ENCODE assay signal across 8 cellular contexts in genomic region chr11:74592441-74593362, GRCh38. TPM values are rescaled to one million over a fixed set of nuclear protein-coding genes. Genes with fewer than 3 reads are reported as not detected.
DNase-seq lines count a peak whose midpoint lies in the region; ATAC-seq and TF ChIP-seq lines count a peak whose summit lies in the region.

POLD3 (plus strand) TSS chr11:74592582; CDS start chr11:74592659, 77 bp downstream.

- H3K4me1 ChIP-seq in parathyroid adenoma (no peaks in the 10 kb centered on the region), tibial artery (peaks cover 0 to 19% (median 4%) of the 10 kb centered on the region in 4 donors)

- H3K27ac ChIP-seq in parathyroid adenoma (peak within 1 kb of the TSS; percentile 71), tibial artery (peak within 1 kb of the TSS; percentile 85 to 90)

- H3K9ac ChIP-seq in parathyroid adenoma: peak within 1 kb of the TSS; percentile 53

- intact Hi-C loops in Right ventricle myocardium superior (cut with DNase I) (no loop called here), tibial artery (cut with DNase I; ENCODE audit: low total_unique reads) (no loop called here)

- peak within 1 kb of the TSS; percentile 76 for H3K4me2 ChIP-seq in parathyroid adenoma (ENCODE audit: low read length)

- no peaks in the 10 kb centered on the region for H3K79me2 ChIP-seq in parathyroid adenoma

- H3K27me3 ChIP-seq in parathyroid adenoma (ENCODE audit: control insufficient read depth, insufficient read depth, low read length) (no peaks in the 10 kb centered on the region), tibial artery (no peaks in the 10 kb centered on the region)

- peaks cover 31% of the 10 kb centered on the region for H3K36me3 Mint-ChIP-seq in activated naive CD8-positive, alpha-beta T cell treated with anti-CD3 and anti-CD28 coated beads, Interleukin-2, amount 50 U/mL, for 24 hours (ENCODE audit: low read depth)

- no peaks in the 10 kb centered on the region for H3K27me3 Mint-ChIP-seq in activated naive CD8-positive, alpha-beta T cell treated with anti-CD3 and anti-CD28 coated beads, Interleukin-2, amount 50 U/mL, for 24 hours

- DNase-seq in NCI-H1436 (lab: John Stamatoyannopoulos, UW) (peak; percentile 93), T follicular helper cell (ENCODE audit: low read depth) (peak; percentile 93), Right ventricle myocardium superior (peak; percentile 97), tibial artery (peak; percentile 95 to 96)
- DNase-seq in activated naive CD8-positive, alpha-beta T cell treated with anti-CD3 and anti-CD28 coated beads, Interleukin-2, amount 50 U/mL, for 24 hours: peak; percentile 97

- H3K36me3 ChIP-seq in parathyroid adenoma (ENCODE audit: control insufficient read depth, insufficient read depth, low read length) (no peaks in the 10 kb centered on the region), tibial artery (peaks cover 0 to 5% (median 4%) of the 10 kb centered on the region in 3 donors)

- TF ChIP-seq CTCF in GM12875 (IDR thresholded peaks at IDR 0.05; ENCODE audit: borderline replicate concordance, insufficient read depth, low read depth, low read length): no peak
- TF ChIP-seq CTCF in parathyroid adenoma (IDR thresholded peaks at IDR 0.05): no peak
- TF ChIP-seq CTCF in tibial artery (IDR thresholded peaks at IDR 0.05): peak in 1 of 2 experiments; percentile 5

- H3K27ac Mint-ChIP-seq in activated naive CD8-positive, alpha-beta T cell treated with anti-CD3 and anti-CD28 coated beads, Interleukin-2, amount 50 U/mL, for 24 hours: peak within 1 kb of the TSS; percentile 96

- no peaks in the 10 kb centered on the region for H3K9me3 Mint-ChIP-seq in activated naive CD8-positive, alpha-beta T cell treated with anti-CD3 and anti-CD28 coated beads, Interleukin-2, amount 50 U/mL, for 24 hours

- H3K4me3 Mint-ChIP-seq in activated naive CD8-positive, alpha-beta T cell treated with anti-CD3 and anti-CD28 coated beads, Interleukin-2, amount 50 U/mL, for 24 hours: peak within 1 kb of the TSS; percentile 95

- no peaks in the 10 kb centered on the region for H3K9me3 ChIP-seq in parathyroid adenoma (ENCODE audit: control insufficient read depth, low read length)
- H3K9me3 ChIP-seq in tibial artery: no peaks in the 10 kb centered on the region

- peak within 1 kb of the TSS; percentile 96 for H3K4me3 ChIP-seq in GM12875 (ENCODE audit: low read depth, low read length)
- peak within 1 kb of the TSS; percentile 93 for H3K4me3 ChIP-seq in parathyroid adenoma (ENCODE audit: low read depth, low read length)
- peak within 1 kb of the TSS; percentile 97 for H3K4me3 ChIP-seq in tibial artery

- peak within 1 kb of the TSS; percentile 86 for H2AFZ ChIP-seq in parathyroid adenoma

- peak; percentile 90 for ATAC-seq in HG02840 (IDR thresholded peaks at IDR 0.05; ENCODE audit: low FRiP score, unreplicated experiment)
- ATAC-seq in activated naive CD8-positive, alpha-beta T cell treated with anti-CD3 and anti-CD28 coated beads, Interleukin-2, amount 50 U/mL, for 24 hours: peak; percentile 99
- peak; percentile 99 for ATAC-seq in Right ventricle myocardium superior (ENCODE audit: poor library complexity)

- peaks cover 27% of the 10 kb centered on the region for H3K4me1 Mint-ChIP-seq in activated naive CD8-positive, alpha-beta T cell treated with anti-CD3 and anti-CD28 coated beads, Interleukin-2, amount 50 U/mL, for 24 hours

RNA-seq across cellular contexts. Expression of gene POLD3, which starts in this region (rescaled TPM):
- 5.6 TPM for total RNA-seq in Right ventricle myocardium superior

Comparison
In these comparisons a context has a peak if more than half of its experiments do, and no peak if none do; other contexts are left out.
1. Peak in every context shown above with its lines: DNase-seq, ATAC-seq, H3K4me3 ChIP-seq and H3K27ac ChIP-seq.